Comparison of ENCODE assay signal across 14 cellular contexts in genomic region chr7:117830422-117830954, GRCh38. TPM values are rescaled to one million over a fixed set of nuclear protein-coding genes. Genes with fewer than 3 reads are reported as not detected.
A peak's percentile ranks its signal among the peaks of the same experiment; 100 is the strongest.
DNase-seq lines count a peak whose midpoint lies in the region; ATAC-seq and TF ChIP-seq lines count a peak whose summit lies in the region.
"Had no signal": no experiment of that assay in that cellular context is flagged by ENCODE, and none has a peak within 500 bp of the region (broad histone marks: within the 10 kb centered on the region; RNA-seq: fewer than 3 reads in every experiment).

No MANE protein-coding gene starts in this region.

- H3K27ac ChIP-seq in caudate nucleus (ENCODE audit: low read depth, low read length) (peak overlapping the region; percentile 60), stomach smooth muscle (ENCODE audit: low read length) (no peak overlapping the region)
- H3K27ac ChIP-seq: brain microvascular endothelial cell had no signal

- H3K9me3 ChIP-seq in stomach smooth muscle (ENCODE audit: control insufficient read depth in 2 of 2, low read length in 2 of 2) (no peaks in the 10 kb centered on the region), BE2C (no peaks in the 10 kb centered on the region)

- no peak for TF ChIP-seq CTCF in BE2C (IDR thresholded peaks at IDR 0.05; ENCODE audit: low read depth, low read length)

- H3K36me3 ChIP-seq in stomach smooth muscle (ENCODE audit: control insufficient read depth in 2 of 2, insufficient read depth in 2 of 2, low read length in 2 of 2) (no peaks in the 10 kb centered on the region), BE2C (no peaks in the 10 kb centered on the region)
- H3K36me3 ChIP-seq: brain microvascular endothelial cell had no signal

- ATAC-seq in left lobe of liver, result peak; percentile 33

- H3K27me3 ChIP-seq in stomach smooth muscle (ENCODE audit: control insufficient read depth in 1 of 2, insufficient read depth in 2 of 2, low read length in 2 of 2) (no peaks in the 10 kb centered on the region), BE2C (no peaks in the 10 kb centered on the region)
- H3K27me3 ChIP-seq: brain microvascular endothelial cell had no signal

- H3K4me3 ChIP-seq in stomach smooth muscle (ENCODE audit: low read length in 2 of 2), result peak overlapping the region; percentile 57 to 66
- no peak overlapping the region for H3K4me3 ChIP-seq in BE2C (ENCODE audit: low read depth, low read length)

- no peak overlapping the region for H3K9ac ChIP-seq in stomach smooth muscle (ENCODE audit: low read length in 2 of 2)

- H3K4me1 ChIP-seq in stomach smooth muscle (ENCODE audit: control insufficient read depth, insufficient read depth, low read length) (peaks cover 8% of the 10 kb centered on the region), BE2C (peaks cover 3% of the 10 kb centered on the region; the same call in 1 of the 2 replicates)

- peak; percentile 88 for DNase-seq in HT-29 (ENCODE audit: low spot score)
- DNase-seq in caudate nucleus (lab: John Stamatoyannopoulos, UW), result peak in 7 of 61 donors; percentile 9 to 69 (median 22)
- no peak for DNase-seq in left lobe of liver (ENCODE audit: low spot score)
- DNase-seq in dermis blood vessel endothelial cell, result no peak
- DNase-seq in NCI-H2196 treated with DMSO at 0.1 percent for 48 hours (lab: John Stamatoyannopoulos, UW; ENCODE audit: unreplicated experiment), result no peak
- no peak for DNase-seq in BE2C
- no peak for DNase-seq in NCI-H2196 (lab: John Stamatoyannopoulos, UW; ENCODE audit: unreplicated experiment)
- DNase-seq: activated CD8-positive, alpha-beta memory T cell treated with anti-CD3 and anti-CD28 coated beads for 24 hours; brain microvascular endothelial cell; GDM1; KG1; NCI-H187 treated with DMSO at 0.1 percent for 48 hours; stimulated activated CD8-positive, alpha-beta memory T cell treated with anti-CD3 and anti-CD28 coated beads, Interleukin-4, amount 100 ng/mL, for 48 hours had no signal

RNA-seq across cellular contexts. Expression of gene CTTNBP2, which starts 42.8 kb away (rescaled TPM):
- total RNA-seq in HT-29 (2014; rRNA removed; shearing (Covaris generic)), result 1.0 and 1.1 TPM in 2 replicates
- total RNA-seq in left lobe of liver, result 1.9 TPM
- total RNA-seq in dermis blood vessel endothelial cell, result 0.34 and 0.37 TPM in 2 replicates
- not detected for polyA plus RNA-seq in BE2C (2012; ENCODE audit: insufficient read depth, insufficient read length, low read depth)
